Comparison of ENCODE assay signal across 14 cellular contexts in the genomic region with DNA sequence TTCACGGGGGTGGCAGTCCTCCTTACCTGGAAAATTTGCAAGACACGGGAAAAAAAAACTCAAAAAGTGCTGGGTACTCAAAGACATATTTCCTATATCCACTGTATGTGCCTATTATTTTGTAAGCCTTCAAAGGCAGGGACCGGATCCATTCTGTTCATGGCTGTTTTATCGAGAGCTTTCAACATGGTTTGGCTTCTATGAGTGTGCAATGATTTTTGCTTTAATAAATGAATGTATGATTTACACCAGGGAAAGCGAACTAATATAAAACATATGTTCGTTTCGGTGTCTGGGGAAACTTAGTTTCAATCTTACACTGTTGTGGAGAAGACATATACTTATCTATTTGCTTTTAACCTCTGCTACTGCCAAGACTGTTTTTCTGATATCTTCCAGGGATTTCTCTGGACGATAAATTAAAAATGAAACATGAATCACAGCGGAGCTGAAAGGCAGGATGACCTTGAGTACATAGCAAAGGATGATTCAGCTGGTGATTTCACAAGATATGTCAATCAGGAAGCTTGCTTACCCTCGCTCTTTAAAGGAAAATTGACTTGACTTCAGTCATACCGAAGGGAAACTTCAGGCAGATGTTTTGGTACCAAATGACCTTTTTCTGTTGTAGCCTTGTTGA. TPM values are rescaled to one million over a fixed set of nuclear protein-coding genes. Genes with fewer than 3 reads are reported as not detected.
DNase-seq lines count a peak whose midpoint lies in the region; ATAC-seq, FAIRE-seq and TF ChIP-seq lines count a peak whose summit lies in the region.
"Had no signal": no experiment of that assay in that cellular context is flagged by ENCODE, and none has a peak within 500 bp of the region (broad histone marks: within the 10 kb centered on the region; RNA-seq: fewer than 3 reads in every experiment).

No MANE protein-coding gene starts in this region.

- H3K9me1 ChIP-seq in endothelial cell of umbilical vein (replicated peaks; ENCODE audit: control insufficient read depth, extremely low read depth, insufficient read depth, low read length) = no peaks in the 10 kb centered on the region

- no peak overlapping the region for H2BK120ac ChIP-seq in mesenchymal stem cell (ENCODE audit: low read depth, low read length)

- ATAC-seq in GM21723 (IDR thresholded peaks at IDR 0.05; ENCODE audit: unreplicated experiment) = no peak
- ATAC-seq: activated T-helper 17 cell treated with anti-CD3 and anti-CD28 coated beads, Interleukin-2, amount 50 U/mL, for 72 hours; CD8-positive, alpha-beta T cell; GM12878 had no signal

- H3K14ac ChIP-seq in mesenchymal stem cell (ENCODE audit: low read length in 2 of 2) = no peak overlapping the region

- no peaks in the 10 kb centered on the region for H3K79me1 ChIP-seq in mesenchymal stem cell (replicated peaks; ENCODE audit: low read length, poor library complexity, severe bottlenecking)

- CTCF ChIA-PET in endothelial cell of umbilical vein (lab: Charles Lee) = interaction anchor here (0.9 to 1.6 kb wide), 3 partner anchors 10 to 129 kb away, joined by 4 to 12 read pairs (median 8); no protein-coding TSS in a partner anchor

- H3K4me1 ChIP-seq in endothelial cell of umbilical vein (ENCODE audit: control insufficient read depth, extremely low read depth, insufficient read depth, low read length) (peaks cover 12% of the 10 kb centered on the region), mesenchymal stem cell (ENCODE audit: control insufficient read depth, insufficient read depth, low read depth, low read length) (peaks cover 2% of the 10 kb centered on the region), prostate gland (replicated peaks) (no peaks in the 10 kb centered on the region)
- H3K4me1 ChIP-seq: parathyroid adenoma had no signal

- H4K91ac ChIP-seq in mesenchymal stem cell (ENCODE audit: low read length) = no peak overlapping the region

- dilution Hi-C loops in endothelial cell of umbilical vein (cut with MboI; ENCODE audit: extremely low pct_ligation_motif_present, low sequenced_read_pairs) = no loop called here

- no peaks in the 10 kb centered on the region for H4K20me1 ChIP-seq in endothelial cell of umbilical vein (replicated peaks; ENCODE audit: control insufficient read depth, extremely low read depth, insufficient read depth, low read length)

- H3K27ac ChIP-seq in endothelial cell of umbilical vein (ENCODE audit: insufficient read depth, low read depth, low read length) (no peak overlapping the region), mesenchymal stem cell (ENCODE audit: low read length, poor library complexity, severe bottlenecking) (no peak overlapping the region), prostate gland (no peak overlapping the region)
- H3K27ac ChIP-seq: parathyroid adenoma had no signal

- no peaks in the 10 kb centered on the region for H3K79me2 ChIP-seq in endothelial cell of umbilical vein (ENCODE audit: control insufficient read depth, insufficient read depth, low read length)
- H3K79me2 ChIP-seq: parathyroid adenoma had no signal

- TF ChIP-seq POLR2A in NB4 (IDR thresholded peaks at IDR 0.05; ENCODE audit: extremely low read depth, insufficient read length) = no peak
- no peak for TF ChIP-seq POLR2A in endothelial cell of umbilical vein (IDR thresholded peaks at IDR 0.05; ENCODE audit: low read depth, low read length)
- no peak for TF ChIP-seq POLR2A in GM12892 (IDR thresholded peaks at IDR 0.05; ENCODE audit: low read depth, low read length)
- no peak for TF ChIP-seq POLR2A in H54 (IDR thresholded peaks at IDR 0.05; ENCODE audit: low read depth, low read length)
- TF ChIP-seq POLR2A in prostate gland (IDR thresholded peaks at IDR 0.05) = no peak

- no peak overlapping the region for H4K8ac ChIP-seq in mesenchymal stem cell (ENCODE audit: low read length)

- POLR2A ChIA-PET in endothelial cell of umbilical vein (lab: Charles Lee) = no interaction called here

- H2BK12ac ChIP-seq in mesenchymal stem cell (ENCODE audit: low read length in 2 of 2) = no peak overlapping the region

- H3K9me3 ChIP-seq in endothelial cell of umbilical vein (replicated peaks; ENCODE audit: control insufficient read depth, insufficient read depth, low read length) (no peaks in the 10 kb centered on the region), mesenchymal stem cell (ENCODE audit: control insufficient read depth, low read length) (peaks cover 4% of the 10 kb centered on the region), prostate gland (no peaks in the 10 kb centered on the region)

- H3K27me3 ChIP-seq in endothelial cell of umbilical vein (ENCODE audit: control insufficient read depth in 2 of 2, insufficient read depth in 2 of 2, low read length in 2 of 2) (no peaks in the 10 kb centered on the region), mesenchymal stem cell (ENCODE audit: control insufficient read depth in 1 of 2, insufficient read depth in 1 of 2, low read length in 2 of 2) (peaks cover 0 to 26% of the 10 kb centered on the region in 2 experiments), prostate gland (replicated peaks; ENCODE audit: insufficient read depth) (no peaks in the 10 kb centered on the region)

- H3K18ac ChIP-seq in mesenchymal stem cell (ENCODE audit: low read depth in 1 of 2, low read length in 2 of 2) = no peak overlapping the region

- peak overlapping the region; percentile 68 for H3K4me2 ChIP-seq in endothelial cell of umbilical vein (ENCODE audit: insufficient read depth, low read length)
- H3K4me2 ChIP-seq in mesenchymal stem cell (ENCODE audit: low read length, poor library complexity, severe bottlenecking) = no peak overlapping the region

- H3K36me3 ChIP-seq in endothelial cell of umbilical vein (ENCODE audit: control insufficient read depth in 2 of 2, extremely low read depth in 1 of 2, insufficient read depth in 2 of 2, low read length in 2 of 2) = no peaks in the 10 kb centered on the region
- H3K36me3 ChIP-seq in mesenchymal stem cell (ENCODE audit: control insufficient read depth in 1 of 2, insufficient read depth in 2 of 2, low read depth in 1 of 2, low read length in 2 of 2) = no peaks in the 10 kb centered on the region
- no peaks in the 10 kb centered on the region for H3K36me3 ChIP-seq in prostate gland

- H2AFZ ChIP-seq in endothelial cell of umbilical vein (ENCODE audit: low read depth, low read length) (no peak overlapping the region), mesenchymal stem cell (ENCODE audit: low read depth, low read length) (no peak overlapping the region)
- H2AFZ ChIP-seq: parathyroid adenoma had no signal

- WGBS in mesenchymal stem cell = 75% methylated on average over 9 of the region's 11 CpGs
- 73% methylated on average over 11 of the region's 11 CpGs for WGBS in prostate gland

- no peak overlapping the region for H3K4ac ChIP-seq in mesenchymal stem cell (ENCODE audit: low read depth in 1 of 2, low read length in 2 of 2)

- H3K23ac ChIP-seq in mesenchymal stem cell (ENCODE audit: low read length in 2 of 2) = no peak overlapping the region

- H3K4me3 ChIP-seq in NB4 (ENCODE audit: low read depth, low read length) (no peak overlapping the region), endothelial cell of umbilical vein (replicated peaks in 1 of 3; ENCODE audit: insufficient read depth in 1 of 3, low read depth in 1 of 3, low read length in 3 of 3) (no peak overlapping the region), mesenchymal stem cell (ENCODE audit: insufficient read depth in 1 of 2, low read depth in 1 of 2, low read length in 2 of 2) (peak overlapping the region in 1 of 2 experiments; percentile 55), prostate gland (no peak overlapping the region)
- H3K4me3 ChIP-seq: GM12878 had no signal

- intact Hi-C loops in endothelial cell of umbilical vein (cut with micrococcal nuclease) (no loop called here), prostate gland (cut with DNase I) (no loop called here)

- peak; percentile 90 for FAIRE-seq in endothelial cell of umbilical vein (lab: Jason Lieb, UNC)
- FAIRE-seq in GM12892 (lab: Jason Lieb, UNC) = no peak
- no peak for FAIRE-seq in H54 (lab: Jason Lieb, UNC)
- FAIRE-seq: GM12878, kidney had no signal

- TF ChIP-seq CTCF in NB4 (IDR thresholded peaks at IDR 0.05; ENCODE audit: low read depth, low read length) (no peak), endothelial cell of umbilical vein (IDR thresholded peaks at IDR 0.05; ENCODE audit: extremely low read depth in 1 of 2, insufficient read depth in 1 of 2, low read depth in 1 of 2, low read length in 2 of 2) (no peak), prostate gland (IDR thresholded peaks at IDR 0.05) (no peak)

- DNase-seq in AG08396 (ENCODE audit: low spot score) (peak; percentile 17), NB4 (ENCODE audit: low read depth) (peak; percentile 5), endothelial cell of umbilical vein (ENCODE audit: low read depth, low spot score) (peak; percentile 86), mesenchymal stem cell (peak; percentile 43), GM12892 (ENCODE audit: insufficient read length) (no peak), H54 (ENCODE audit: insufficient read length, low spot score) (no peak), prostate gland (ENCODE audit: low spot score) (no peak)
- DNase-seq: CD8-positive, alpha-beta T cell; Karpas-422; kidney had no signal

- no peak overlapping the region for H2BK5ac ChIP-seq in mesenchymal stem cell (ENCODE audit: low read depth, low read length, poor library complexity, severe bottlenecking)

- no peak overlapping the region for H2BK15ac ChIP-seq in mesenchymal stem cell (ENCODE audit: low read depth, poor library complexity, severe bottlenecking)

- BruUV-seq in endothelial cell of umbilical vein (replicated peaks; lab: Mats Ljungman, UMichigan) = no TSS peak

- no peak overlapping the region for H2AK5ac ChIP-seq in mesenchymal stem cell (ENCODE audit: low read length, severe bottlenecking)

- H3K9ac ChIP-seq in endothelial cell of umbilical vein (replicated peaks; ENCODE audit: extremely low read depth, insufficient read depth, low read length) = no peak overlapping the region
- H3K9ac ChIP-seq in mesenchymal stem cell (ENCODE audit: low read length) = peak overlapping the region; percentile 53
- H3K9ac ChIP-seq: parathyroid adenoma had no signal

TF ChIP-seq in endothelial cell of umbilical vein, 7 proteins besides CTCF, POLR2A, EP300 and RAD21 (continues in another document):
- TF ChIP-seq POLR2AphosphoS5 (IDR thresholded peaks at IDR 0.05; ENCODE audit: insufficient read depth, low read depth, low read length) = no peak
- peak; percentile 86 for TF ChIP-seq FOS (IDR thresholded peaks at IDR 0.05; ENCODE audit: borderline replicate concordance, insufficient read depth, low read length)

RNA-seq across cellular contexts. Expression of a gene that starts 14.7 kb away (rescaled TPM):
- 23.8 and 25.7 TPM in 2 replicates for total RNA-seq in endothelial cell of umbilical vein
- polyA plus RNA-seq in endothelial cell of umbilical vein = 10.3 and 13.2 TPM in 2 replicates
- 8.1 and 10.5 TPM in 2 replicates for polyA plus RNA-seq in endothelial cell of umbilical vein (2011; cell fraction: cytosol; rRNA removed)
- polyA plus RNA-seq in endothelial cell of umbilical vein (2011; cell fraction: nucleus; rRNA removed) = 7.2 and 7.5 TPM in 2 replicates
- polyA plus RNA-seq in endothelial cell of umbilical vein (2012) = 7.0 and 11.7 TPM in 2 replicates
- polyA minus RNA-seq in endothelial cell of umbilical vein = 28.0 and 29.7 TPM in 2 replicates
- polyA minus RNA-seq in endothelial cell of umbilical vein (2011; cell fraction: cytosol; rRNA and poly(A)+ RNA removed) = not detected
- polyA minus RNA-seq in endothelial cell of umbilical vein (2011; cell fraction: nucleus; rRNA and poly(A)+ RNA removed) = 28.7 and 30.3 TPM in 2 replicates
- 0.47 TPM for polyA plus RNA-seq in mesenchymal stem cell (2013, experiment 1 of 2)
- 0.45 TPM for polyA plus RNA-seq in mesenchymal stem cell (2013, experiment 2 of 2)
- not detected for polyA plus RNA-seq in GM12892 (2012; ENCODE audit: missing spikeins)
- 10 to 100 TPM in 1 of 2 donors, 1 to 10 TPM in 1; 9.7 to 13.3 TPM for total RNA-seq in prostate gland
- total RNA-seq: activated T-helper 17 cell treated with anti-CD3 and anti-CD28 coated beads, Interleukin-2, amount 50 U/mL, for 72 hours; CD8-positive, alpha-beta T cell had no signal

Comparison
In these comparisons a context has a peak if more than half of its experiments do, and no peak if none do; other contexts are left out.
1. DNase-seq: peak in AG08396 (single experiment), NB4 (single experiment), endothelial cell of umbilical vein (single experiment) and mesenchymal stem cell (single experiment); none in GM12892 (single experiment), H54 (single experiment) and prostate gland (single experiment).